8 cellular contexts compared by ENCODE assay signal in genomic region chr3:127734754-127735473, GRCh38.
DNase-seq lines count a peak whose midpoint lies in the region; ATAC-seq, FAIRE-seq and TF ChIP-seq lines count a peak whose summit lies in the region.

No MANE protein-coding gene starts in this region.

- no peaks in the 10 kb centered on the region for H3K9me3 ChIP-seq in SJCRH30 (replicated peaks)

- H3K27me3 ChIP-seq in SJCRH30: no peaks in the 10 kb centered on the region
- H3K27me3 ChIP-seq in rectal smooth muscle tissue (ENCODE audit: control insufficient read depth, insufficient read depth, low read length): no peaks in the 10 kb centered on the region

- peak overlapping the region; percentile 72 for H3K4me3 ChIP-seq in GM12864 (ENCODE audit: low read depth, low read length)
- peak overlapping the region; percentile 35 for H3K4me3 ChIP-seq in SJCRH30
- H3K4me3 ChIP-seq in fibroblast of the aortic adventitia (ENCODE audit: low read depth, low read length): no peak overlapping the region
- no peak overlapping the region for H3K4me3 ChIP-seq in rectal smooth muscle tissue (ENCODE audit: low read length)

- peaks cover 0 to 3% of the 10 kb centered on the region in 2 donors for H3K4me1 Mint-ChIP-seq in natural killer cell treated with Interleukin-12 subunit alpha and Interleukin-12 subunit beta and Interleukin-15 and Interleukin-18, amount 100 ng/mL, for 72 hours (ENCODE audit: low read depth in 2 of 2)

- H3K27ac ChIP-seq in SJCRH30 (peak overlapping the region; percentile 89), rectal smooth muscle tissue (ENCODE audit: low read depth, low read length) (peak overlapping the region; percentile 24)

- H3K4me1 ChIP-seq in SJCRH30 (peaks cover 38% of the 10 kb centered on the region), rectal smooth muscle tissue (ENCODE audit: control insufficient read depth, insufficient read depth, low read length) (peaks cover 9% of the 10 kb centered on the region)

- no peaks in the 10 kb centered on the region for H3K36me3 Mint-ChIP-seq in natural killer cell treated with Interleukin-12 subunit alpha and Interleukin-12 subunit beta and Interleukin-15 and Interleukin-18, amount 100 ng/mL, for 72 hours

- H3K9ac ChIP-seq in rectal smooth muscle tissue (ENCODE audit: low read length): no peak overlapping the region

- H3K36me3 ChIP-seq in SJCRH30 (no peaks in the 10 kb centered on the region), rectal smooth muscle tissue (ENCODE audit: control insufficient read depth, insufficient read depth, low read length) (no peaks in the 10 kb centered on the region)

- H3K4me3 Mint-ChIP-seq in natural killer cell treated with Interleukin-12 subunit alpha and Interleukin-12 subunit beta and Interleukin-15 and Interleukin-18, amount 100 ng/mL, for 72 hours: no peak overlapping the region

- H3K27me3 Mint-ChIP-seq in natural killer cell treated with Interleukin-12 subunit alpha and Interleukin-12 subunit beta and Interleukin-15 and Interleukin-18, amount 100 ng/mL, for 72 hours: peaks cover 5 to 7% of the 10 kb centered on the region in 2 donors

- TF ChIP-seq CTCF in GM12864 (IDR thresholded peaks at IDR 0.05; ENCODE audit: low read depth, low read length, missing control alignments) (no peak), fibroblast of the aortic adventitia (IDR thresholded peaks at IDR 0.05; ENCODE audit: insufficient read depth, low read length) (no peak), D721Med (IDR thresholded peaks at IDR 0.05; ENCODE audit: insufficient read depth, missing control alignments) (no peak)

- DNase-seq in GM12864 (ENCODE audit: low read depth): no peak
- peak; percentile 84 to 89 for DNase-seq in SJCRH30
- DNase-seq in fibroblast of the aortic adventitia (ENCODE audit: low read depth): peak; percentile 94
- DNase-seq in NCI-H187 treated with DMSO at 0.1 percent for 48 hours (lab: John Stamatoyannopoulos, UW): no peak
- no peak for DNase-seq in D721Med (ENCODE audit: insufficient read length, low spot score)
- DNase-seq in natural killer cell treated with Interleukin-12 subunit alpha and Interleukin-12 subunit beta and Interleukin-15 and Interleukin-18, amount 100 ng/mL, for 72 hours (ENCODE audit: low spot score): no peak

- no peak overlapping the region for H3K27ac Mint-ChIP-seq in natural killer cell treated with Interleukin-12 subunit alpha and Interleukin-12 subunit beta and Interleukin-15 and Interleukin-18, amount 100 ng/mL, for 72 hours

- FAIRE-seq in D721Med (lab: Jason Lieb, UNC): no peak

- no peak for ATAC-seq in HG02938 (IDR thresholded peaks at IDR 0.05; ENCODE audit: unreplicated experiment)
- no peak for ATAC-seq in natural killer cell treated with Interleukin-12 subunit alpha and Interleukin-12 subunit beta and Interleukin-15 and Interleukin-18, amount 100 ng/mL, for 72 hours

- no peaks in the 10 kb centered on the region for H3K9me3 Mint-ChIP-seq in natural killer cell treated with Interleukin-12 subunit alpha and Interleukin-12 subunit beta and Interleukin-15 and Interleukin-18, amount 100 ng/mL, for 72 hours

Comparison
In these comparisons a context has a peak if more than half of its experiments do, and no peak if none do; other contexts are left out.
1. DNase-seq: peak in SJCRH30 (2 of 2) and fibroblast of the aortic adventitia (single experiment); none in GM12864 (single experiment), NCI-H187 treated with DMSO at 0.1 percent for 48 hours (single experiment), D721Med (single experiment) and natural killer cell treated with Interleukin-12 subunit alpha and Interleukin-12 subunit beta and Interleukin-15 and Interleukin-18, amount 100 ng/mL, for 72 hours (single experiment).
2. H3K4me3 ChIP-seq: peak in GM12864 (single experiment) and SJCRH30 (single experiment); none in fibroblast of the aortic adventitia (single experiment) and rectal smooth muscle tissue (single experiment).